In genomic region chr4:3862640-3863420, GRCh38 we compare ENCODE assay signal across 1 cellular context.
TF ChIP-seq lines count a peak whose summit lies in the region.

No MANE protein-coding gene starts in this region.

TF ChIP-seq in H1, 55 proteins besides CTCF, POLR2A, EP300 and RAD21:
- TF ChIP-seq USF2 (IDR thresholded peaks at IDR 0.05; ENCODE audit: low read length) (no peak), MAFK (IDR thresholded peaks at IDR 0.05; ENCODE audit: low read depth, low read length) (no peak), SIRT6 (IDR thresholded peaks at IDR 0.05; ENCODE audit: low read length) (no peak), JUN (IDR thresholded peaks at IDR 0.05; ENCODE audit: low read depth, low read length) (no peak), GABPA (IDR thresholded peaks at IDR 0.05; ENCODE audit: borderline replicate concordance, insufficient read depth, low read length) (no peak), YY1 (IDR thresholded peaks at IDR 0.05; ENCODE audit: low read depth, low read length) (peak; percentile 48; the same call in 1 of the 2 replicates), SP4 (IDR thresholded peaks at IDR 0.05; ENCODE audit: low read length) (no peak), GTF2F1 (IDR thresholded peaks at IDR 0.05; ENCODE audit: borderline replicate concordance, low read depth, low read length) (no peak), EZH2 (IDR thresholded peaks at IDR 0.05; ENCODE audit: low read depth, low read length, severe bottlenecking) (no peak), KDM1A (IDR thresholded peaks at IDR 0.05; ENCODE audit: borderline replicate concordance, low read length) (no peak), TAF1 (IDR thresholded peaks at IDR 0.05; ENCODE audit: low read depth, low read length) (peak; percentile 57), BCL11A (IDR thresholded peaks at IDR 0.05; ENCODE audit: low read depth in 2 of 2, low read length in 2 of 2) (no peak), SIX5 (IDR thresholded peaks at IDR 0.05; ENCODE audit: low read depth, low read length) (no peak), SRF (IDR thresholded peaks at IDR 0.05; ENCODE audit: low read depth, low read length) (no peak), SAP30 (IDR thresholded peaks at IDR 0.05; ENCODE audit: insufficient read depth, insufficient replicate concordance, low read length) (no peak), EGR1 (IDR thresholded peaks at IDR 0.05; ENCODE audit: borderline replicate concordance, low read depth, low read length) (peak; percentile 46; the same call in 1 of the 2 replicates), SUZ12 (IDR thresholded peaks at IDR 0.05; ENCODE audit: low read length) (no peak), CTBP2 (IDR thresholded peaks at IDR 0.05; ENCODE audit: borderline replicate concordance, insufficient read depth, insufficient read length, low read length) (no peak), NRF1 (IDR thresholded peaks at IDR 0.05; ENCODE audit: low read depth, low read length) (no peak), ZNF274 (IDR thresholded peaks at IDR 0.05; ENCODE audit: borderline replicate concordance, extremely low read depth, low read length) (no peak), RBBP5 (IDR thresholded peaks at IDR 0.05; ENCODE audit: borderline replicate concordance, low read depth, low read length) (no peak), HDAC2 (IDR thresholded peaks at IDR 0.05; ENCODE audit: borderline replicate concordance in 1 of 2, low read depth in 2 of 2, low read length in 2 of 2) (no peak), ATF3 (IDR thresholded peaks at IDR 0.05; ENCODE audit: insufficient read depth, low read depth, low read length) (no peak), TAF7 (optimal IDR thresholded peaks at IDR 0.05; ENCODE audit: borderline replicate concordance, low read depth, low read length) (no peak), CEBPB (IDR thresholded peaks at IDR 0.05; ENCODE audit: low read depth, low read length) (no peak), RXRA (IDR thresholded peaks at IDR 0.05; ENCODE audit: insufficient read depth, low read depth, low read length) (no peak), CBX8 (IDR thresholded peaks at IDR 0.05; ENCODE audit: borderline replicate concordance, low read depth, low read length) (no peak), ASH2L (IDR thresholded peaks at IDR 0.05; ENCODE audit: low read length) (peak; percentile 34), CREB1 (IDR thresholded peaks at IDR 0.05) (no peak), SP1 (IDR thresholded peaks at IDR 0.05; ENCODE audit: low read depth, low read length) (peak; percentile 60; the same call in 1 of the 2 replicates), BRCA1 (IDR thresholded peaks at IDR 0.05; ENCODE audit: low read depth, low read length) (no peak), TBP (IDR thresholded peaks at IDR 0.05; ENCODE audit: low read depth, low read length) (peak; percentile 62; the same call in 1 of the 2 replicates), CHD2 (IDR thresholded peaks at IDR 0.05; ENCODE audit: low read length) (0 out of 2 replicates have a peak, but pooled peaks have one; percentile 29), POLR2AphosphoS5 (IDR thresholded peaks at IDR 0.05; ENCODE audit: low read depth, low read length) (peak; percentile 21; the same call in 1 of the 2 replicates), CHD7 (IDR thresholded peaks at IDR 0.05; ENCODE audit: insufficient replicate concordance, low read length) (no peak), KDM5A (IDR thresholded peaks at IDR 0.05; ENCODE audit: low read length) (no peak), BACH1 (IDR thresholded peaks at IDR 0.05; ENCODE audit: low read length) (no peak), MAX (IDR thresholded peaks at IDR 0.05) (0 out of 2 replicates have a peak, but pooled peaks have one; percentile 42), POU5F1 (IDR thresholded peaks at IDR 0.05; ENCODE audit: low read depth, low read length) (no peak), NANOG (IDR thresholded peaks at IDR 0.05; ENCODE audit: insufficient read depth, low read depth, low read length, poor library complexity, severe bottlenecking) (no peak), SP2 (IDR thresholded peaks at IDR 0.05; ENCODE audit: low read length) (no peak), ATF2 (IDR thresholded peaks at IDR 0.05; ENCODE audit: low read length) (no peak)
